In genomic region chr6:26286168-26286854, GRCh38 we compare ENCODE assay signal across 1 cellular context.
TF ChIP-seq lines count a peak whose summit lies in the region.

No MANE protein-coding gene starts in this region.

TF ChIP-seq in K562, 482 proteins besides CTCF, POLR2A, EP300 and RAD21 (continued from another document and continues in another):
- TF ChIP-seq RNF219 (CRISPR knock-in tag; IDR thresholded peaks at IDR 0.05): peak; percentile 71; the same call in 1 of the 2 replicates
- peak in 1 of 2 experiments; percentile 55; a peak in 1 of 4 replicates for TF ChIP-seq TRIM24 (IDR thresholded peaks at IDR 0.05)
- peak; percentile 51; the same call in 1 of the 2 replicates for TF ChIP-seq ZNF407 (IDR thresholded peaks at IDR 0.05; ENCODE audit: low read depth)
- no peak for TF ChIP-seq NUFIP1 (IDR thresholded peaks at IDR 0.05; ENCODE audit: partially characterized antibody)
- peak; percentile 83 for TF ChIP-seq BDP1 (IDR thresholded peaks at IDR 0.05; ENCODE audit: insufficient read depth, insufficient read length)
- TF ChIP-seq ZBTB40 (IDR thresholded peaks at IDR 0.05): peak; percentile 88
- no peak for TF ChIP-seq ZBTB40 (CRISPR knock-in tag; IDR thresholded peaks at IDR 0.05)
- TF ChIP-seq ZNF77 (CRISPR knock-in tag; IDR thresholded peaks at IDR 0.05): 0 out of 2 replicates have a peak, but pooled peaks have one; percentile 32
- TF ChIP-seq TSHZ1 (CRISPR knock-in tag; IDR thresholded peaks at IDR 0.05): peak; percentile 50; the same call in 1 of the 2 replicates
- 0 out of 2 replicates have a peak, but pooled peaks have one; percentile 35 for TF ChIP-seq ZKSCAN1 (IDR thresholded peaks at IDR 0.05; ENCODE audit: low read depth, low read length)
- TF ChIP-seq TAF9B (IDR thresholded peaks at IDR 0.05; ENCODE audit: partially characterized antibody): no peak
- TF ChIP-seq ARNT (IDR thresholded peaks at IDR 0.05): peak in 1 of 2 experiments; percentile 60; a peak in 2 of 4 replicates
- peak; percentile 34 to 70; a peak in 1 of 4 replicates for TF ChIP-seq MLLT1 (IDR thresholded peaks at IDR 0.05)
- no peak for TF ChIP-seq ZNF165 (CRISPR knock-in tag; IDR thresholded peaks at IDR 0.05; ENCODE audit: borderline replicate concordance)
- 0 out of 2 replicates have a peak, but pooled peaks have one; percentile 20 for TF ChIP-seq TCF3 (CRISPR knock-in tag; IDR thresholded peaks at IDR 0.05)
- TF ChIP-seq OTX1 (CRISPR knock-in tag; IDR thresholded peaks at IDR 0.05): 0 out of 2 replicates have a peak, but pooled peaks have one; percentile 65
- 0 out of 2 replicates have a peak, but pooled peaks have one; percentile 12 for TF ChIP-seq ZC3H8 (IDR thresholded peaks at IDR 0.05)
- TF ChIP-seq GATA2 (CRISPR knock-in tag; IDR thresholded peaks at IDR 0.05): no peak
- peak; percentile 64; the same call in 1 of the 2 replicates for TF ChIP-seq KHSRP (IDR thresholded peaks at IDR 0.05)
- TF ChIP-seq KLF6 (CRISPR knock-in tag; IDR thresholded peaks at IDR 0.05; ENCODE audit: borderline replicate concordance): peak; percentile 43; the same call in 1 of the 2 replicates
- TF ChIP-seq CBX3 (IDR thresholded peaks at IDR 0.05; ENCODE audit: borderline replicate concordance in 1 of 2, low read length in 2 of 2): peak in 1 of 2 experiments; percentile 77; a peak in 1 of 3 replicates
- no peak for TF ChIP-seq ZNF324 (CRISPR knock-in tag; IDR thresholded peaks at IDR 0.05)
- TF ChIP-seq ZC3H4 (CRISPR knock-in tag; IDR thresholded peaks at IDR 0.05; ENCODE audit: borderline replicate concordance): 0 out of 2 replicates have a peak, but pooled peaks have one; percentile 45
